19 cellular contexts compared by ENCODE assay signal in genomic region chr1:213980906-213981305, GRCh38. TPM values are rescaled to one million over a fixed set of nuclear protein-coding genes. Genes with fewer than 3 reads are reported as not detected.
DNase-seq lines count a peak whose midpoint lies in the region; ATAC-seq and TF ChIP-seq lines count a peak whose summit lies in the region.
"Had no signal": no experiment of that assay in that cellular context is flagged by ENCODE, and none has a peak within 500 bp of the region (broad histone marks: within the 10 kb centered on the region; RNA-seq: fewer than 3 reads in every experiment).

No MANE protein-coding gene starts in this region.

- no peak for ATAC-seq in WTC11
- ATAC-seq: GM12878 had no signal

- no peak overlapping the region for H3K9ac ChIP-seq in neuronal stem cell (ENCODE audit: low read depth, low read length, poor library complexity)

- H3K27ac Mint-ChIP-seq in activated naive CD4-positive, alpha-beta T cell treated with anti-CD3 and anti-CD28 coated beads, Interleukin-2, amount 10 ng/mL, durations not matched to agents 7 days and 5 days, result peak overlapping the region; percentile 6
- H3K27ac Mint-ChIP-seq in activated naive CD4-positive, alpha-beta T cell treated with anti-CD3 and anti-CD28 coated beads for 36 hours, result no peak overlapping the region
- H3K27ac Mint-ChIP-seq in WTC11, result no peak overlapping the region
- H3K27ac Mint-ChIP-seq: CD4-positive, CD25-positive, alpha-beta regulatory T cell had no signal

- H3K4me3 Mint-ChIP-seq in activated naive CD4-positive, alpha-beta T cell treated with anti-CD3 and anti-CD28 coated beads, Interleukin-2, amount 10 ng/mL, durations not matched to agents 7 days and 5 days, result no peak overlapping the region
- H3K4me3 Mint-ChIP-seq in activated naive CD4-positive, alpha-beta T cell treated with anti-CD3 and anti-CD28 coated beads for 36 hours, result no peak overlapping the region
- H3K4me3 Mint-ChIP-seq in WTC11, result peak overlapping the region; percentile 80
- H3K4me3 Mint-ChIP-seq: CD4-positive, CD25-positive, alpha-beta regulatory T cell had no signal

- H3K27me3 ChIP-seq in neuronal stem cell (ENCODE audit: control insufficient read depth in 3 of 3, insufficient read depth in 3 of 3, low read depth in 1 of 3, low read length in 3 of 3) (peaks cover 7 to 94% (median 58%) of the 10 kb centered on the region in 3 experiments), MG63 (peaks cover 44% of the 10 kb centered on the region)

- peaks cover 21 to 40% of the 10 kb centered on the region in 2 donors for H3K4me1 ChIP-seq in neuronal stem cell (ENCODE audit: control insufficient read depth in 2 of 2, insufficient read depth in 1 of 2, low read depth in 1 of 2, low read length in 2 of 2)

- H3K23ac ChIP-seq in neuronal stem cell (ENCODE audit: low read depth, low read length, poor library complexity), result no peak overlapping the region

- no peaks in the 10 kb centered on the region for H3K9me3 Mint-ChIP-seq in activated naive CD4-positive, alpha-beta T cell treated with anti-CD3 and anti-CD28 coated beads, Interleukin-2, amount 10 ng/mL, durations not matched to agents 7 days and 5 days
- H3K9me3 Mint-ChIP-seq in activated naive CD4-positive, alpha-beta T cell treated with anti-CD3 and anti-CD28 coated beads for 36 hours, result no peaks in the 10 kb centered on the region
- H3K9me3 Mint-ChIP-seq in WTC11, result no peaks in the 10 kb centered on the region

- no peak overlapping the region for H2BK12ac ChIP-seq in neuronal stem cell (ENCODE audit: low read length)

- CTCF ChIA-PET in activated naive CD4-positive, alpha-beta T cell treated with anti-CD3 and anti-CD28 coated beads, Interleukin-2, amount 10 ng/mL, durations not matched to agents 7 days and 5 days (lab: Charles Lee), result no interaction called here
- CTCF ChIA-PET in activated naive CD4-positive, alpha-beta T cell treated with anti-CD3 and anti-CD28 coated beads for 36 hours (lab: Charles Lee), result no interaction called here
- CTCF ChIA-PET in WTC11 (lab: Charles Lee), result interaction anchor here (0.6 to 2.3 kb wide), 5 partner anchors 9 to 142 kb away, joined by 3 to 15 read pairs (median 4); no protein-coding TSS in a partner anchor

- intact Hi-C loops in activated naive CD4-positive, alpha-beta T cell treated with anti-CD3 and anti-CD28 coated beads for 36 hours (cut with micrococcal nuclease), result loop anchor here (10.0 kb wide), 2 partner anchors 304 to 354 kb away; partner anchors contain the start of gene SMYD2

- no peak overlapping the region for H4K91ac ChIP-seq in neuronal stem cell (ENCODE audit: low read depth, low read length, poor library complexity)

- no peak overlapping the region for H3K27ac ChIP-seq in neuronal stem cell (replicated peaks; ENCODE audit: low read length)
- H3K27ac ChIP-seq: 22Rv1 had no signal

- H3K79me1 ChIP-seq in neuronal stem cell (ENCODE audit: low read depth, low read length), result no peaks in the 10 kb centered on the region

- WGBS in neuronal stem cell (ENCODE audit: extremely low coverage in 2 of 2, insufficient read length in 2 of 2, insufficient replicate concordance in 1 of 2), 2 donors, result no CpG with 5 or more reads among the region's 4 CpGs

- H3K36me3 Mint-ChIP-seq in activated naive CD4-positive, alpha-beta T cell treated with anti-CD3 and anti-CD28 coated beads, Interleukin-2, amount 10 ng/mL, durations not matched to agents 7 days and 5 days, result peaks cover 6% of the 10 kb centered on the region
- H3K36me3 Mint-ChIP-seq in activated naive CD4-positive, alpha-beta T cell treated with anti-CD3 and anti-CD28 coated beads for 36 hours (ENCODE audit: low read depth), result peaks cover 3% of the 10 kb centered on the region
- no peaks in the 10 kb centered on the region for H3K36me3 Mint-ChIP-seq in WTC11
- H3K36me3 Mint-ChIP-seq: CD4-positive, CD25-positive, alpha-beta regulatory T cell had no signal

- H3K4me3 ChIP-seq in iPS-18c (ENCODE audit: insufficient read depth, low read depth, low read length), result peak overlapping the region; percentile 20; the same call in 1 of the 2 replicates
- no peak overlapping the region for H3K4me3 ChIP-seq in neuronal stem cell (ENCODE audit: low read length in 2 of 2)
- H3K4me3 ChIP-seq in MG63, result no peak overlapping the region
- H3K4me3 ChIP-seq: GM12878 had no signal

- H3K9me3 ChIP-seq in iPS-18c (ENCODE audit: control insufficient read depth, insufficient read depth, low read length) (no peaks in the 10 kb centered on the region), neuronal stem cell (replicated peaks in 1 of 2; ENCODE audit: control insufficient read depth in 2 of 2, insufficient read depth in 1 of 2, low read depth in 1 of 2, low read length in 2 of 2) (no peaks in the 10 kb centered on the region), MG63 (no peaks in the 10 kb centered on the region)

- TF ChIP-seq CTCF in WTC11 (IDR thresholded peaks at IDR 0.05), result no peak

- no peaks in the 10 kb centered on the region for H3K36me3 ChIP-seq in neuronal stem cell (replicated peaks in 1 of 2; ENCODE audit: control insufficient read depth in 2 of 2, insufficient read depth in 2 of 2, low read length in 2 of 2)
- no peaks in the 10 kb centered on the region for H3K36me3 ChIP-seq in MG63

- no peak overlapping the region for H3K4ac ChIP-seq in neuronal stem cell (ENCODE audit: low read length)

- no peak overlapping the region for H3K14ac ChIP-seq in neuronal stem cell (ENCODE audit: low read length)

- peaks cover 91% of the 10 kb centered on the region for H3K27me3 Mint-ChIP-seq in activated naive CD4-positive, alpha-beta T cell treated with anti-CD3 and anti-CD28 coated beads, Interleukin-2, amount 10 ng/mL, durations not matched to agents 7 days and 5 days
- peaks cover 74% of the 10 kb centered on the region for H3K27me3 Mint-ChIP-seq in activated naive CD4-positive, alpha-beta T cell treated with anti-CD3 and anti-CD28 coated beads for 36 hours (ENCODE audit: low read depth)
- peaks cover 99% of the 10 kb centered on the region for H3K27me3 Mint-ChIP-seq in WTC11 (ENCODE audit: low read depth)

- POLR2A ChIA-PET in WTC11 (lab: Charles Lee), result interaction anchor here (0.6 kb wide), 1 partner anchor 1171 kb away, joined by 3 read pairs; no protein-coding TSS in a partner anchor

- no peak overlapping the region for H4K8ac ChIP-seq in neuronal stem cell (ENCODE audit: low read depth, low read length)

- H2BK15ac ChIP-seq in neuronal stem cell (ENCODE audit: low read length), result no peak overlapping the region

- no peak overlapping the region for H2BK120ac ChIP-seq in neuronal stem cell (ENCODE audit: low read depth, low read length)

- H3K4me1 Mint-ChIP-seq in activated naive CD4-positive, alpha-beta T cell treated with anti-CD3 and anti-CD28 coated beads, Interleukin-2, amount 10 ng/mL, durations not matched to agents 7 days and 5 days, result peaks cover 20% of the 10 kb centered on the region
- H3K4me1 Mint-ChIP-seq in activated naive CD4-positive, alpha-beta T cell treated with anti-CD3 and anti-CD28 coated beads for 36 hours (ENCODE audit: low read depth), result peaks cover 36% of the 10 kb centered on the region
- peaks cover 69% of the 10 kb centered on the region for H3K4me1 Mint-ChIP-seq in WTC11

- no peak overlapping the region for H2AFZ ChIP-seq in neuronal stem cell (ENCODE audit: low read length)

- no peak overlapping the region for H3K4me2 ChIP-seq in neuronal stem cell (ENCODE audit: insufficient read depth, low read length, poor library complexity, severe bottlenecking)

- H2BK5ac ChIP-seq in neuronal stem cell (ENCODE audit: low read length), result no peak overlapping the region

- DNase-seq in activated naive CD4-positive, alpha-beta T cell treated with anti-CD3 and anti-CD28 coated beads, Interleukin-2, amount 10 ng/mL, durations not matched to agents 7 days and 5 days, result no peak
- DNase-seq in activated naive CD4-positive, alpha-beta T cell treated with anti-CD3 and anti-CD28 coated beads for 36 hours, result no peak
- no peak for DNase-seq in WTC11 (ENCODE audit: low spot score)
- no peak for DNase-seq in neuronal stem cell (ENCODE audit: low spot score)
- DNase-seq in NCI-H2081 treated with DMSO at 0.1 percent for 48 hours (lab: John Stamatoyannopoulos, UW), result no peak
- DNase-seq in MG63, result no peak
- no peak for DNase-seq in NCI-H1092 treated with DMSO at 0.1 percent for 48 hours (lab: John Stamatoyannopoulos, UW)
- DNase-seq: CD4-positive, CD25-positive, alpha-beta regulatory T cell; COR-L47; GF-D8; IMR-90; NCI-H1092; NCI-H2081; NCI-H748 treated with DMSO at 0.1 percent for 48 hours; NK-92 treated with Interleukin-12 subunit alpha and Interleukin-12 subunit beta, amount 100 ng/mL, for 24 hours; Right ventricle myocardium superior had no signal

- H3K18ac ChIP-seq in neuronal stem cell (ENCODE audit: low read length), result peak overlapping the region; percentile 76

- no peak overlapping the region for H2AK5ac ChIP-seq in neuronal stem cell (ENCODE audit: low read depth, low read length)

TF ChIP-seq in WTC11, 78 proteins besides CTCF, POLR2A, EP300 and RAD21 (continues in another document):
- TF ChIP-seq, protein P1, sequence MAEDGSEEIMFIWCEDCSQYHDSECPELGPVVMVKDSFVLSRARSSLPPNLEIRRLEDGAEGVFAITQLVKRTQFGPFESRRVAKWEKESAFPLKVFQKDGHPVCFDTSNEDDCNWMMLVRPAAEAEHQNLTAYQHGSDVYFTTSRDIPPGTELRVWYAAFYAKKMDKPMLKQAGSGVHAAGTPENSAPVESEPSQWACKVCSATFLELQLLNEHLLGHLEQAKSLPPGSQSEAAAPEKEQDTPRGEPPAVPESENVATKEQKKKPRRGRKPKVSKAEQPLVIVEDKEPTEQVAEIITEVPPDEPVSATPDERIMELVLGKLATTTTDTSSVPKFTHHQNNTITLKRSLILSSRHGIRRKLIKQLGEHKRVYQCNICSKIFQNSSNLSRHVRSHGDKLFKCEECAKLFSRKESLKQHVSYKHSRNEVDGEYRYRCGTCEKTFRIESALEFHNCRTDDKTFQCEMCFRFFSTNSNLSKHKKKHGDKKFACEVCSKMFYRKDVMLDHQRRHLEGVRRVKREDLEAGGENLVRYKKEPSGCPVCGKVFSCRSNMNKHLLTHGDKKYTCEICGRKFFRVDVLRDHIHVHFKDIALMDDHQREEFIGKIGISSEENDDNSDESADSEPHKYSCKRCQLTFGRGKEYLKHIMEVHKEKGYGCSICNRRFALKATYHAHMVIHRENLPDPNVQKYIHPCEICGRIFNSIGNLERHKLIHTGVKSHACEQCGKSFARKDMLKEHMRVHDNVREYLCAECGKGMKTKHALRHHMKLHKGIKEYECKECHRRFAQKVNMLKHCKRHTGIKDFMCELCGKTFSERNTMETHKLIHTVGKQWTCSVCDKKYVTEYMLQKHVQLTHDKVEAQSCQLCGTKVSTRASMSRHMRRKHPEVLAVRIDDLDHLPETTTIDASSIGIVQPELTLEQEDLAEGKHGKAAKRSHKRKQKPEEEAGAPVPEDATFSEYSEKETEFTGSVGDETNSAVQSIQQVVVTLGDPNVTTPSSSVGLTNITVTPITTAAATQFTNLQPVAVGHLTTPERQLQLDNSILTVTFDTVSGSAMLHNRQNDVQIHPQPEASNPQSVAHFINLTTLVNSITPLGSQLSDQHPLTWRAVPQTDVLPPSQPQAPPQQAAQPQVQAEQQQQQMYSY (CRISPR knock-in tag; IDR thresholded peaks at IDR 0.05), result peak; percentile 70

RNA-seq across cellular contexts. Expression of gene PROX1, which starts 6.9 kb away (rescaled TPM):
- under 1 TPM; 0.10 to 0.12 TPM for total RNA-seq in activated naive CD4-positive, alpha-beta T cell treated with anti-CD3 and anti-CD28 coated beads for 36 hours
- 3.0 to 3.8 TPM (median 3.3 TPM) in 3 replicates for total RNA-seq in WTC11 (2021)
- 2.1 TPM for polyA plus RNA-seq in neuronal stem cell (2013, experiment 1 of 2)
- polyA plus RNA-seq in neuronal stem cell (2013, experiment 2 of 2), result 2.3 TPM
- total RNA-seq in MG63 (2014; rRNA removed; shearing (Covaris generic); ENCODE audit: low replicate concordance), result not detected in 2 replicates
- total RNA-seq: CD4-positive, CD25-positive, alpha-beta regulatory T cell had no signal
- polyA plus RNA-seq: CD4-positive, CD25-positive, alpha-beta regulatory T cell had no signal
